In the genomic region with DNA sequence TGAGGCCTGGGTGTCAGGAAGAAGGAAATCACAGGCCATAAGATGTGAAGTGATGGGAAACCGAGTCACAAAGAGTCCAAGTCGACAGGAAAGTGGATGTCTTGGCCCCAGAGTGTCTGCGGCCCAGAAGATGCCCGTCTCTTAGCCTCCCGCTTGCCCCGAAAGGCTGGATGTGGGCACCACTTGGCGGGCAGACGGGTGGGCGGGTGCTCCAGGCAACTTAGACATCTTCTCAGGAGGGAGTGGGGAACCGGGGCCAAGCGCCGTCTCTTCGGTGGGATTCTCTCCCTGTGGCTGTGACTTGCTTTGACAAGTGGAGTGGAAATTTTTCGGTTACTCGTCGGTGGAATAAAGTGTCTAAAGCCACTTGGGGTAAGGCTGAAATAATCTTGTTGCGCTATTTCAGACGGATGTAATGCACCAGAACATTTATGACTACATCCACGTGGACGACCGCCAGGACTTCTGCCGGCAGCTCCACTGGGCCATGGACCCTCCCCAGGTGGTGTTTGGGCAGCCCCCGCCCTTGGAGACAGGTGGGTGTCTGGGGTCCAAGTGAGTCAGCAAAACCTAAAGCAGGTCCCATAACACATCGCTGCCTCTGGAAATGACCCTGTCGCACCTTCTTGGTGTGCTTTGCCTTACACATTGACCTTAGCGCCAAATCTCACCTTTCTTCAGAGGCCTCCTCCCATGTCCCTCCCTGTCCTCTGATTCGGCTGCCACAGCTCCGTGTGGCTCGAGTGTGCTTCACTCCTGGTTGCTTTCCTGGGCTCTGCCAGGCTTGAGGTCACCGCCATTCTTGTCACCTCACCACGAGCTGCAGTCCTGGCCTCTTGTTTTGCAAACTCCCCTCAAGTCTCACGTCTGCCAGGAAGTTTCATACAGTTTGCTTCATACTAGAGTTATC, we compare ENCODE assay signal across 23 cellular contexts. TPM values are rescaled to one million over a fixed set of nuclear protein-coding genes. Genes with fewer than 3 reads are reported as not detected.
DNase-seq lines count a peak whose midpoint lies in the region; ATAC-seq, FAIRE-seq and TF ChIP-seq lines count a peak whose summit lies in the region.
"Had no signal": no experiment of that assay in that cellular context is flagged by ENCODE, and none has a peak within 500 bp of the region (broad histone marks: within the 10 kb centered on the region; RNA-seq: fewer than 3 reads in every experiment).

No MANE protein-coding gene starts in this region.

- TF ChIP-seq POLR2A in HepG2 (IDR thresholded peaks at IDR 0.05; ENCODE audit: insufficient read depth in 1 of 2, low read depth in 2 of 2, low read length in 2 of 2), result no peak

- no peak overlapping the region for H3K9ac ChIP-seq in HepG2 (ENCODE audit: insufficient read depth, low read depth, low read length)

- H3K27ac ChIP-seq in HL-60 (replicated peaks) (peak overlapping the region; percentile 60), HepG2 (ENCODE audit: extremely low read length, insufficient read depth, low read length) (no peak overlapping the region)
- H3K27ac ChIP-seq: ascending aorta, foreskin keratinocyte, SJCRH30 had no signal

- TF ChIP-seq RAD21 in HepG2 (CRISPR knock-in tag; IDR thresholded peaks at IDR 0.05), result no peak

- TF ChIP-seq CTCF in HL-60 (IDR thresholded peaks at IDR 0.05; ENCODE audit: insufficient read depth, low read length) (no peak), GM10248 (IDR thresholded peaks at IDR 0.05; ENCODE audit: control extremely low read depth, extremely low read depth, low read depth, missing control alignments) (no peak), HepG2 (CRISPR knock-in tag; IDR thresholded peaks at IDR 0.05) (no peak)

- DNase-seq in activated CD8-positive, alpha-beta memory T cell treated with anti-CD3 and anti-CD28 coated beads, Interleukin-2, amount 10 ng/mL, durations not matched to agents 7 days and 5 days, result no peak
- DNase-seq in activated CD8-positive, alpha-beta memory T cell treated with anti-CD3 and anti-CD28 coated beads for 24 hours, result no peak
- DNase-seq in HL-60 (ENCODE audit: low read depth in 1 of 2, low spot score in 1 of 2), result peak in 1 of 2 experiments; percentile 44
- DNase-seq in activated naive CD8-positive, alpha-beta T cell treated with anti-CD3 and anti-CD28 coated beads for 36 hours, result no peak
- DNase-seq in posterior vena cava (ENCODE audit: low spot score), result peak; percentile 75
- no peak for DNase-seq in SKM-1 treated with dmso at 0.1 percent for 144 hours (lab: John Stamatoyannopoulos, UW; ENCODE audit: unreplicated experiment)
- no peak for DNase-seq in GM10248 (ENCODE audit: extremely low spot score)
- DNase-seq in HepG2 (ENCODE audit: low spot score), result no peak
- DNase-seq: ACHN; activated CD4-positive, alpha-beta T cell treated with anti-CD3 and anti-CD28 coated beads, Interleukin-2, amount 50 U/mL, for 4 hours; CD4-positive, alpha-beta memory T cell; DND-41; foreskin keratinocyte; NCI-H187; NCI-H446 treated with DMSO at 0.1 percent for 48 hours; SJCRH30 had no signal

- in situ Hi-C loops in HepG2 (cut with HindIII; ENCODE audit: extremely low pct_ligation_motif_present, low pct_unique_long_range_greater_than_20kb), result no loop called here

- peaks cover 26% of the 10 kb centered on the region for H3K36me3 Mint-ChIP-seq in activated CD8-positive, alpha-beta memory T cell treated with anti-CD3 and anti-CD28 coated beads, Interleukin-2, amount 10 ng/mL, durations not matched to agents 7 days and 5 days
- H3K36me3 Mint-ChIP-seq in activated naive CD8-positive, alpha-beta T cell treated with anti-CD3 and anti-CD28 coated beads for 36 hours, result peaks cover 33% of the 10 kb centered on the region
- H3K36me3 Mint-ChIP-seq: CD4-positive, alpha-beta memory T cell had no signal

- no peaks in the 10 kb centered on the region for H3K36me3 ChIP-seq in HepG2 (replicated peaks in 1 of 2; ENCODE audit: control insufficient read depth in 1 of 2, insufficient read depth in 2 of 2, low read length in 2 of 2)
- H3K36me3 ChIP-seq: ascending aorta, SJCRH30 had no signal

- WGBS in HepG2 (ENCODE audit: low lambda C conversion rate), result 76% methylated on average over 29 of the region's 32 CpGs

- CTCF ChIA-PET in activated CD8-positive, alpha-beta memory T cell treated with anti-CD3 and anti-CD28 coated beads, Interleukin-2, amount 10 ng/mL, durations not matched to agents 7 days and 5 days (lab: Charles Lee), result interaction anchor here (0.6 to 3.7 kb wide), 3 partner anchors 9 to 106 kb away, joined by 3 to 35 read pairs (median 14); a partner anchor contains a TSS
- CTCF ChIA-PET in GM10248 (lab: Yijun Ruan, JAX) (interaction anchor here (1.0 to 1.8 kb wide), 2 partner anchors 8 to 17 kb away, joined by 5 to 7 read pairs; no protein-coding TSS in a partner anchor), HepG2 (lab: Yijun Ruan, JAX; ENCODE audit: low intra/inter-chr PET ratio, low total read pairs) (no interaction called here)

- no peaks in the 10 kb centered on the region for H4K20me1 ChIP-seq in HepG2 (ENCODE audit: insufficient read depth, low read length)

- ATAC-seq in activated CD8-positive, alpha-beta memory T cell treated with anti-CD3 and anti-CD28 coated beads, Interleukin-2, amount 10 ng/mL, durations not matched to agents 7 days and 5 days, result no peak
- ATAC-seq in HepG2, result no peak
- ATAC-seq: foreskin keratinocyte, HCT116, left lobe of liver, sciatic nerve had no signal

- no peak overlapping the region for H3K4me2 ChIP-seq in HepG2 (ENCODE audit: low read depth, low read length)

- H3K79me2 ChIP-seq in HepG2 (ENCODE audit: insufficient read depth, low read length), result no peaks in the 10 kb centered on the region

- no peaks in the 10 kb centered on the region for H3K4me1 ChIP-seq in HepG2 (ENCODE audit: insufficient read depth, low read length)
- H3K4me1 ChIP-seq: ascending aorta, foreskin keratinocyte had no signal

- intact Hi-C loops in posterior vena cava (cut with DNase I) (no loop called here), HepG2 (cut with micrococcal nuclease; ENCODE audit: unreplicated experiment) (no loop called here)

- no peak overlapping the region for H2AFZ ChIP-seq in HepG2 (ENCODE audit: low read length)

- POLR2A ChIA-PET in GM10248 (lab: Yijun Ruan, JAX), result no interaction called here
- POLR2A ChIA-PET in HepG2 (lab: Yijun Ruan, JAX), result no interaction called here

- no peaks in the 10 kb centered on the region for H3K27me3 Mint-ChIP-seq in activated CD8-positive, alpha-beta memory T cell treated with anti-CD3 and anti-CD28 coated beads, Interleukin-2, amount 10 ng/mL, durations not matched to agents 7 days and 5 days
- H3K27me3 Mint-ChIP-seq in activated naive CD8-positive, alpha-beta T cell treated with anti-CD3 and anti-CD28 coated beads for 36 hours, result no peaks in the 10 kb centered on the region

- no peaks in the 10 kb centered on the region for H3K9me3 Mint-ChIP-seq in activated CD8-positive, alpha-beta memory T cell treated with anti-CD3 and anti-CD28 coated beads, Interleukin-2, amount 10 ng/mL, durations not matched to agents 7 days and 5 days (ENCODE audit: low read depth)
- no peaks in the 10 kb centered on the region for H3K9me3 Mint-ChIP-seq in activated naive CD8-positive, alpha-beta T cell treated with anti-CD3 and anti-CD28 coated beads for 36 hours
- H3K9me3 Mint-ChIP-seq: activated T-helper 2 cell treated with anti-CD3 and anti-CD28 coated beads, Interferon-gamma antibody, Interleukin-2, Interleukin-4, amounts not matched to agents 10 μg/mL and 5 μg/mL and 100 μg/mL, durations not matched to agents 14 hours and 24 hours and 36 hours; CD4-positive, alpha-beta memory T cell had no signal

- no peaks in the 10 kb centered on the region for H3K9me3 ChIP-seq in HepG2 (ENCODE audit: low read length)
- H3K9me3 ChIP-seq: ascending aorta, SJCRH30 had no signal

- H3K4me3 ChIP-seq in HL-60 (replicated peaks; ENCODE audit: insufficient read depth, low read length) (no peak overlapping the region), HepG2 (replicated peaks in 1 of 3; ENCODE audit: insufficient read depth in 1 of 3, low read depth in 2 of 3, low read length in 3 of 3) (no peak overlapping the region)
- H3K4me3 ChIP-seq: ascending aorta, SJCRH30 had no signal

- no TSS peak for BruUV-seq in HepG2 (replicated peaks; lab: Mats Ljungman, UMichigan)

- peak overlapping the region; percentile 12 for H3K27ac Mint-ChIP-seq in activated CD8-positive, alpha-beta memory T cell treated with anti-CD3 and anti-CD28 coated beads, Interleukin-2, amount 10 ng/mL, durations not matched to agents 7 days and 5 days
- peak overlapping the region; percentile 59 for H3K27ac Mint-ChIP-seq in activated naive CD8-positive, alpha-beta T cell treated with anti-CD3 and anti-CD28 coated beads for 36 hours
- H3K27ac Mint-ChIP-seq: CD4-positive, alpha-beta memory T cell had no signal

- H3K27me3 ChIP-seq in HL-60 (ENCODE audit: insufficient read depth, poor library complexity, severe bottlenecking), result no peaks in the 10 kb centered on the region
- H3K27me3 ChIP-seq in HepG2 (ENCODE audit: control insufficient read depth in 1 of 2, insufficient read depth in 2 of 2, low read length in 2 of 2), result no peaks in the 10 kb centered on the region
- H3K27me3 ChIP-seq: ascending aorta, SJCRH30 had no signal

- H3K4me1 Mint-ChIP-seq in activated CD8-positive, alpha-beta memory T cell treated with anti-CD3 and anti-CD28 coated beads, Interleukin-2, amount 10 ng/mL, durations not matched to agents 7 days and 5 days, result peaks cover 20% of the 10 kb centered on the region
- H3K4me1 Mint-ChIP-seq in activated naive CD8-positive, alpha-beta T cell treated with anti-CD3 and anti-CD28 coated beads for 36 hours, result peaks cover 8% of the 10 kb centered on the region
- H3K4me1 Mint-ChIP-seq: CD4-positive, alpha-beta memory T cell had no signal

- TF ChIP-seq EP300 in HepG2 (IDR thresholded peaks at IDR 0.05; ENCODE audit: low read depth in 2 of 2, low read length in 2 of 2), result no peak
- no peak for TF ChIP-seq EP300 in HepG2 (CRISPR knock-in tag; IDR thresholded peaks at IDR 0.05; ENCODE audit: borderline replicate concordance)

- no peak overlapping the region for H3K4me3 Mint-ChIP-seq in activated CD8-positive, alpha-beta memory T cell treated with anti-CD3 and anti-CD28 coated beads, Interleukin-2, amount 10 ng/mL, durations not matched to agents 7 days and 5 days
- no peak overlapping the region for H3K4me3 Mint-ChIP-seq in activated naive CD8-positive, alpha-beta T cell treated with anti-CD3 and anti-CD28 coated beads for 36 hours
- H3K4me3 Mint-ChIP-seq: CD4-positive, alpha-beta memory T cell had no signal

- no peak for FAIRE-seq in HepG2 (lab: Jason Lieb, UNC)
- FAIRE-seq: endothelial cell of umbilical vein, GM19239 had no signal

RNA-seq across cellular contexts. Expression of a gene that starts 20.4 kb away (rescaled TPM):
- 10 to 100 TPM; 68.2 to 71.2 TPM for total RNA-seq in activated CD8-positive, alpha-beta memory T cell treated with anti-CD3 and anti-CD28 coated beads, Interleukin-2, amount 10 ng/mL, durations not matched to agents 7 days and 5 days
- total RNA-seq in activated naive CD8-positive, alpha-beta T cell treated with anti-CD3 and anti-CD28 coated beads for 36 hours, result 10 to 100 TPM; 58.2 to 61.2 TPM
- total RNA-seq in posterior vena cava, result 10 to 100 TPM; 52.6 to 54.2 TPM
- 16.0 and 20.5 TPM in 2 replicates for total RNA-seq in HepG2 (2016; rRNA removed; fragmentation: Illumina TruSeq; extraction: Trizol)
- total RNA-seq in HepG2 (2016; cell fraction: cytosol; rRNA removed; fragmentation: Illumina TruSeq; extraction: Trizol; ENCODE audit: low read depth), result 7.2 and 7.9 TPM in 2 replicates
- total RNA-seq in HepG2 (2016; cell fraction: insoluble cytoplasmic fraction; rRNA removed; fragmentation: Illumina TruSeq; extraction: Trizol), result 14.6 and 19.5 TPM in 2 replicates
- total RNA-seq in HepG2 (2016; cell fraction: membrane; rRNA removed; fragmentation: Illumina TruSeq; extraction: Trizol), result 13.8 and 14.1 TPM in 2 replicates
- total RNA-seq in HepG2 (2016; cell fraction: nucleus; rRNA removed; fragmentation: Illumina TruSeq; extraction: Trizol), result 11.2 and 13.3 TPM in 2 replicates
- 9.2 and 11.8 TPM in 2 replicates for polyA plus RNA-seq in HepG2 (2011; rRNA removed)
- 6.8 and 8.3 TPM in 2 replicates for polyA plus RNA-seq in HepG2 (2011; cell fraction: cytosol; rRNA removed)
- polyA plus RNA-seq in HepG2 (2011; cell fraction: nucleus; rRNA removed), result 26.9 and 28.5 TPM in 2 replicates
- polyA plus RNA-seq in HepG2 (2012), result 14.6 and 15.2 TPM in 2 replicates
- 5.5 and 5.9 TPM in 2 replicates for polyA plus RNA-seq in HepG2 (2016; cell fraction: cytosol; fragmentation: Illumina TruSeq; extraction: Trizol; ENCODE audit: low read depth)
- polyA plus RNA-seq in HepG2 (2016; cell fraction: insoluble cytoplasmic fraction; fragmentation: Illumina TruSeq; extraction: Trizol; ENCODE audit: low read depth), result 14.3 and 16.5 TPM in 2 replicates
- 7.8 and 8.8 TPM in 2 replicates for polyA plus RNA-seq in HepG2 (2016; cell fraction: membrane; fragmentation: Illumina TruSeq; extraction: Trizol; ENCODE audit: low read depth)
- polyA plus RNA-seq in HepG2 (2016; cell fraction: nucleus; fragmentation: Illumina TruSeq; extraction: Trizol; ENCODE audit: insufficient read depth, low read depth), result 28.1 and 32.7 TPM in 2 replicates
- polyA minus RNA-seq in HepG2 (2011; rRNA and poly(A)+ RNA removed; ENCODE audit: low replicate concordance), result 15.9 and 55.4 TPM in 2 replicates
- 6.1 and 7.2 TPM in 2 replicates for polyA minus RNA-seq in HepG2 (2011; cell fraction: cytosol; rRNA and poly(A)+ RNA removed)
- 12.9 and 14.2 TPM in 2 replicates for polyA minus RNA-seq in HepG2 (2011; cell fraction: nucleus; rRNA and poly(A)+ RNA removed)
